In the genomic region with DNA sequence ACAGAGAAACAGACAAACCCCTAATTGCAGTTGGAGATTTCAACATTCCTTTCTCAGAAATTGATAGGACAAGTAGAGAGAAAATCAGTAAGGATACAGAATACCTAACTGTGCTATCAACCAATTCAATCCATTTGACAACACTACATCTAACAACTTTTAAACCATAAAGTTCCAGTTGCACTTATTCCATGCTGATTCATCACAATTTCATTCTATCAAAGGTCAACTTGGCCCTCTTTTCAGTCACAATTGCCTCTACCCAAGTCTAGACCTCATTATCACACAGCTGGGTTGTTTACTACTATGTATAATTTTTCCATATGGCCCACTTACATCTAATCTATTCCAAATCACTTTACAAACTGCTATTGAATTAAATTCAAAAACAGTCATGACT, we compare ENCODE assay signal across 33 cellular contexts.
"Had no signal": no experiment of that assay in that cellular context is flagged by ENCODE, and none has a peak within 500 bp of the region (broad histone marks: within the 10 kb centered on the region; RNA-seq: fewer than 3 reads in every experiment).

No MANE protein-coding gene starts in this region.

- H3K27ac ChIP-seq: adrenal gland, body of pancreas, brain microvascular endothelial cell, breast epithelium, VCaP had no signal

- H3K4me1 ChIP-seq: adrenal gland, body of pancreas, breast epithelium had no signal

- H3K36me3 ChIP-seq: adrenal gland, brain microvascular endothelial cell, breast epithelium had no signal

- H3K9me3 ChIP-seq: adrenal gland, body of pancreas had no signal

- DNase-seq: activated B cell treated with CpG ODN at 0.5 μM for 24 hours; activated CD4-positive, alpha-beta memory T cell treated with anti-CD3 and anti-CD28 coated beads for 36 hours; activated CD4-positive, alpha-beta T cell treated with anti-CD3 and anti-CD28 coated beads for 4 hours; activated CD4-positive, alpha-beta T cell treated with anti-CD3 and anti-CD28 coated beads, Interleukin-2, amount 10 ng/mL, durations not matched to agents 24 days and 14 days; activated CD4-positive, alpha-beta T cell treated with anti-CD3 and anti-CD28 coated beads, Interleukin-2, amount 50 U/mL, for 1 hour; activated CD4-positive, alpha-beta T cell treated with anti-CD3 and anti-CD28 coated beads, Interleukin-2, amount 50 U/mL, for 4 hours; activated CD4-positive, CD25-positive, alpha-beta regulatory T cell treated with anti-CD3 and anti-CD28 coated beads, Interleukin-2, amount 50 U/mL, for 72 hours; activated CD8-positive, alpha-beta memory T cell treated with anti-CD3 and anti-CD28 coated beads, Interleukin-2, amount 50 U/mL, for 4 hours; activated CD8-positive, alpha-beta T cell treated with anti-CD3 and anti-CD28 coated beads for 36 hours; activated effector memory CD4-positive, alpha-beta T cell treated with anti-CD3 and anti-CD28 coated beads, Interleukin-2, amount 50 U/mL, for 16 hours; activated gamma-delta T cell treated with Interleukin-2 at 50 U/mL for 16 hours; activated naive CD4-positive, alpha-beta T cell; activated naive CD4-positive, alpha-beta T cell treated with anti-CD3 and anti-CD28 coated beads for 36 hours; activated naive CD4-positive, alpha-beta T cell treated with anti-CD3 and anti-CD28 coated beads, Interleukin-2, amount 50 U/mL, for 16 hours; activated naive CD8-positive, alpha-beta T cell treated with anti-CD3 and anti-CD28 coated beads for 36 hours; activated T-cell treated with anti-CD3 and anti-CD28 coated beads for 4 hours; activated T-cell treated with anti-CD3 and anti-CD28 coated beads, Interleukin-2, amount 50 U/mL, for 1 hour; activated T-cell treated with anti-CD3 and anti-CD28 coated beads, Interleukin-2, amount 50 U/mL, for 4 hours; activated T-cell treated with anti-CD3 and anti-CD28 coated beads, Interleukin-2, amount 50 U/mL, for 72 hours; adrenal gland; amniotic stem cell; aorta; body of pancreas; brain microvascular endothelial cell; central memory CD4-positive, alpha-beta T cell; T-helper 17 cell; T1000 had no signal

- H3K4me3 ChIP-seq: adrenal gland, body of pancreas, breast epithelium had no signal

- ATAC-seq: activated CD8-positive, alpha-beta T cell treated with anti-CD3 and anti-CD28 coated beads for 36 hours; activated naive CD4-positive, alpha-beta T cell treated with anti-CD3 and anti-CD28 coated beads, Interleukin-2, amount 50 U/mL, for 72 hours; activated T-cell treated with anti-CD3 and anti-CD28 coated beads, Interleukin-2, amount 50 U/mL, for 4 hours; activated T-cell treated with anti-CD3 and anti-CD28 coated beads, Interleukin-2, amount 50 U/mL, for 72 hours; activated T-helper 17 cell treated with anti-CD3 and anti-CD28 coated beads, Interleukin-2, amount 50 U/mL, for 72 hours; body of pancreas; T-helper 17 cell had no signal

- H3K27me3 ChIP-seq: adrenal gland, body of pancreas, brain microvascular endothelial cell, breast epithelium had no signal

- FAIRE-seq: astrocyte, colon had no signal
